10 cellular contexts compared by ENCODE assay signal in genomic region chr1:111141803-111142202, GRCh38. TPM values are rescaled to one million over a fixed set of nuclear protein-coding genes. Genes with fewer than 3 reads are reported as not detected.
DNase-seq lines count a peak whose midpoint lies in the region; ATAC-seq and TF ChIP-seq lines count a peak whose summit lies in the region.
"Had no signal": no experiment of that assay in that cellular context is flagged by ENCODE, and none has a peak within 500 bp of the region (broad histone marks: within the 10 kb centered on the region; RNA-seq: fewer than 3 reads in every experiment).

No MANE protein-coding gene starts in this region.

- no peaks in the 10 kb centered on the region for H3K9me3 Mint-ChIP-seq in activated naive CD8-positive, alpha-beta T cell treated with anti-CD3 and anti-CD28 coated beads, Interleukin-2, amount 50 U/mL, for 24 hours
- H3K9me3 Mint-ChIP-seq in mesothelial cell of epicardium: no peaks in the 10 kb centered on the region

- no peaks in the 10 kb centered on the region for H3K4me1 ChIP-seq in BE2C
- H3K4me1 ChIP-seq in HAP-1: peaks cover 28% of the 10 kb centered on the region
- peaks cover 2 to 11% of the 10 kb centered on the region in 2 donors for H3K4me1 ChIP-seq in neuronal stem cell (ENCODE audit: control insufficient read depth in 2 of 2, insufficient read depth in 1 of 2, low read depth in 1 of 2, low read length in 2 of 2)

- no peaks in the 10 kb centered on the region for H3K27me3 Mint-ChIP-seq in activated naive CD8-positive, alpha-beta T cell treated with anti-CD3 and anti-CD28 coated beads, Interleukin-2, amount 50 U/mL, for 24 hours
- H3K27me3 Mint-ChIP-seq in mesothelial cell of epicardium (ENCODE audit: low read depth): no peaks in the 10 kb centered on the region

- no peak overlapping the region for H2AK5ac ChIP-seq in neuronal stem cell (ENCODE audit: low read depth, low read length)

- H3K27me3 ChIP-seq in BE2C (no peaks in the 10 kb centered on the region), HAP-1 (ENCODE audit: low read depth) (no peaks in the 10 kb centered on the region), neuronal stem cell (ENCODE audit: control insufficient read depth in 3 of 3, insufficient read depth in 3 of 3, low read depth in 1 of 3, low read length in 3 of 3) (no peaks in the 10 kb centered on the region)

- H3K36me3 ChIP-seq in BE2C (no peaks in the 10 kb centered on the region; the same call in 1 of the 2 replicates), HAP-1 (replicated peaks) (peaks cover 10% of the 10 kb centered on the region), neuronal stem cell (replicated peaks in 1 of 2; ENCODE audit: control insufficient read depth in 2 of 2, insufficient read depth in 2 of 2, low read length in 2 of 2) (peaks cover 2 to 19% of the 10 kb centered on the region in 2 donors)

- no peak overlapping the region for H2BK5ac ChIP-seq in neuronal stem cell (ENCODE audit: low read length)

- H4K8ac ChIP-seq in neuronal stem cell (ENCODE audit: low read depth, low read length): no peak overlapping the region

- peaks cover 64% of the 10 kb centered on the region for H3K4me1 Mint-ChIP-seq in activated naive CD8-positive, alpha-beta T cell treated with anti-CD3 and anti-CD28 coated beads, Interleukin-2, amount 50 U/mL, for 24 hours
- peaks cover 28% of the 10 kb centered on the region for H3K4me1 Mint-ChIP-seq in mesothelial cell of epicardium

- no peak for ATAC-seq in activated naive CD8-positive, alpha-beta T cell treated with anti-CD3 and anti-CD28 coated beads, Interleukin-2, amount 50 U/mL, for 24 hours
- no peak for ATAC-seq in GM21390 (IDR thresholded peaks at IDR 0.05; ENCODE audit: unreplicated experiment)

- H3K9ac ChIP-seq in neuronal stem cell (ENCODE audit: low read depth, low read length, poor library complexity): no peak overlapping the region

- H3K4me3 ChIP-seq in BE2C (ENCODE audit: low read depth, low read length): peak overlapping the region; percentile 98
- peak overlapping the region; percentile 94 for H3K4me3 ChIP-seq in HAP-1
- H3K4me3 ChIP-seq in neuronal stem cell (ENCODE audit: low read length in 2 of 2): peak overlapping the region in 1 of 2 donors; percentile 98
- H3K4me3 ChIP-seq: lung had no signal

- H3K4me3 Mint-ChIP-seq in activated naive CD8-positive, alpha-beta T cell treated with anti-CD3 and anti-CD28 coated beads, Interleukin-2, amount 50 U/mL, for 24 hours: peak overlapping the region; percentile 99
- H3K4me3 Mint-ChIP-seq in mesothelial cell of epicardium: peak overlapping the region; percentile 100

- H3K4me2 ChIP-seq in neuronal stem cell (ENCODE audit: insufficient read depth, low read length, poor library complexity, severe bottlenecking): no peak overlapping the region

- H3K27ac ChIP-seq in neuronal stem cell (replicated peaks; ENCODE audit: low read length): no peak overlapping the region

- no peak overlapping the region for H3K4ac ChIP-seq in neuronal stem cell (ENCODE audit: low read length)

- no peak overlapping the region for H2AFZ ChIP-seq in neuronal stem cell (ENCODE audit: low read length)

- no peak overlapping the region for H2BK120ac ChIP-seq in neuronal stem cell (ENCODE audit: low read depth, low read length)

- no peaks in the 10 kb centered on the region for H3K9me3 ChIP-seq in BE2C
- H3K9me3 ChIP-seq in HAP-1: no peaks in the 10 kb centered on the region
- H3K9me3 ChIP-seq in neuronal stem cell (replicated peaks in 1 of 2; ENCODE audit: control insufficient read depth in 2 of 2, insufficient read depth in 1 of 2, low read depth in 1 of 2, low read length in 2 of 2): no peaks in the 10 kb centered on the region

- no peak overlapping the region for H4K91ac ChIP-seq in neuronal stem cell (ENCODE audit: low read depth, low read length, poor library complexity)

- H3K27ac Mint-ChIP-seq in activated naive CD8-positive, alpha-beta T cell treated with anti-CD3 and anti-CD28 coated beads, Interleukin-2, amount 50 U/mL, for 24 hours: no peak overlapping the region
- no peak overlapping the region for H3K27ac Mint-ChIP-seq in mesothelial cell of epicardium

- H3K79me1 ChIP-seq in neuronal stem cell (ENCODE audit: low read depth, low read length): peaks cover 5% of the 10 kb centered on the region

- in situ Hi-C loops in HAP-1 (cut with MboI; ENCODE audit: low sequenced_read_pairs): no loop called here

- TF ChIP-seq CTCF in BE2C (IDR thresholded peaks at IDR 0.05; ENCODE audit: low read depth, low read length) (no peak), mesothelial cell of epicardium (IDR thresholded peaks at IDR 0.05; ENCODE audit: unreplicated experiment) (no peak)

- H3K23ac ChIP-seq in neuronal stem cell (ENCODE audit: low read depth, low read length, poor library complexity): no peak overlapping the region

- WGBS in neuronal stem cell (ENCODE audit: extremely low coverage in 2 of 2, insufficient read length in 2 of 2, insufficient replicate concordance in 1 of 2), 2 donors: no CpG with 5 or more reads among the region's 2 CpGs

- peaks cover 22% of the 10 kb centered on the region for H3K36me3 Mint-ChIP-seq in activated naive CD8-positive, alpha-beta T cell treated with anti-CD3 and anti-CD28 coated beads, Interleukin-2, amount 50 U/mL, for 24 hours (ENCODE audit: low read depth)
- no peaks in the 10 kb centered on the region for H3K36me3 Mint-ChIP-seq in mesothelial cell of epicardium

- no peak overlapping the region for H3K18ac ChIP-seq in neuronal stem cell (ENCODE audit: low read length)

- no peak overlapping the region for H3K14ac ChIP-seq in neuronal stem cell (ENCODE audit: low read length)

- DNase-seq in BE2C (no peak), HAP-1 (ENCODE audit: low spot score in 2 of 2) (no peak), mesothelial cell of epicardium (ENCODE audit: low spot score in 2 of 2, unreplicated experiment in 2 of 2) (no peak), anterior cingulate cortex (lab: John Stamatoyannopoulos, UW) (no peak), neuronal stem cell (ENCODE audit: low spot score) (no peak), NCI-H2081 treated with DMSO at 0.1 percent for 48 hours (lab: John Stamatoyannopoulos, UW) (no peak)
- no peak for DNase-seq in activated naive CD8-positive, alpha-beta T cell treated with anti-CD3 and anti-CD28 coated beads, Interleukin-2, amount 50 U/mL, for 24 hours
- DNase-seq: dermis blood vessel endothelial cell had no signal

- H2BK15ac ChIP-seq in neuronal stem cell (ENCODE audit: low read length): no peak overlapping the region

- H2BK12ac ChIP-seq in neuronal stem cell (ENCODE audit: low read length): no peak overlapping the region

RNA-seq across cellular contexts. Expression of gene CEPT1, which starts 1.8 kb away (rescaled TPM):
- 34.3 TPM for polyA plus RNA-seq in BE2C (2012; ENCODE audit: insufficient read depth, insufficient read length, low read depth)
- 34.6 to 38.9 TPM (median 35.6 TPM) in 3 replicates for total RNA-seq in mesothelial cell of epicardium
- polyA plus RNA-seq in neuronal stem cell (2013, experiment 1 of 2): 24.1 TPM
- polyA plus RNA-seq in neuronal stem cell (2013, experiment 2 of 2): 22.7 TPM

RNA-seq across cellular contexts. Expression of gene DRAM2, which starts 1.9 kb away (rescaled TPM):
- 63.8 TPM for polyA plus RNA-seq in BE2C (2012; ENCODE audit: insufficient read depth, insufficient read length, low read depth)
- total RNA-seq in mesothelial cell of epicardium: 29.8 to 37.9 TPM (median 30.3 TPM) in 3 replicates
- polyA plus RNA-seq in neuronal stem cell (2013, experiment 1 of 2): 45.0 TPM
- 45.9 TPM for polyA plus RNA-seq in neuronal stem cell (2013, experiment 2 of 2)

RNA-seq across cellular contexts. Expression of gene DENND2D, which starts 58.6 kb away (rescaled TPM):
- polyA plus RNA-seq in BE2C (2012; ENCODE audit: insufficient read depth, insufficient read length, low read depth): not detected
- 4.1 to 4.8 TPM (median 4.7 TPM) in 3 replicates for total RNA-seq in mesothelial cell of epicardium
- 0.32 TPM for polyA plus RNA-seq in neuronal stem cell (2013, experiment 1 of 2)
- polyA plus RNA-seq in neuronal stem cell (2013, experiment 2 of 2): 0.19 TPM
